19 cellular contexts compared by ENCODE assay signal in genomic region chr22:27756212-27756660, GRCh38.
"Had no signal": no experiment of that assay in that cellular context is flagged by ENCODE, and none has a peak within 500 bp of the region (broad histone marks: within the 10 kb centered on the region; RNA-seq: fewer than 3 reads in every experiment).

No MANE protein-coding gene starts in this region.

- H3K36me3 Mint-ChIP-seq: activated CD8-positive, alpha-beta memory T cell treated with anti-CD3 and anti-CD28 coated beads, Interleukin-2, amount 10 ng/mL, durations not matched to agents 7 days and 5 days; naive B cell had no signal

- ATAC-seq: activated CD8-positive, alpha-beta memory T cell treated with anti-CD3 and anti-CD28 coated beads, Interleukin-2, amount 10 ng/mL, durations not matched to agents 7 days and 5 days; activated CD8-positive, alpha-beta T cell treated with anti-CD3 and anti-CD28 coated beads for 36 hours; activated naive CD8-positive, alpha-beta T cell treated with anti-CD3 and anti-CD28 coated beads, Interleukin-2, amount 50 U/mL, for 24 hours; left lobe of liver; right cardiac atrium had no signal

- H3K27me3 Mint-ChIP-seq: activated CD8-positive, alpha-beta memory T cell treated with anti-CD3 and anti-CD28 coated beads, Interleukin-2, amount 10 ng/mL, durations not matched to agents 7 days and 5 days; activated CD8-positive, alpha-beta T cell treated with anti-CD3 and anti-CD28 coated beads for 36 hours; activated naive CD8-positive, alpha-beta T cell treated with anti-CD3 and anti-CD28 coated beads, Interleukin-2, amount 50 U/mL, for 24 hours; stimulated activated naive CD8-positive, alpha-beta T cell treated with anti-CD3 and anti-CD28 coated beads, Interleukin-15, Interleukin-2, amounts not matched to agents 100 ng/mL and 50 ng/mL, for 24 hours had no signal

- H3K36me3 ChIP-seq: brain microvascular endothelial cell, colonic mucosa, prostate gland, tibial nerve had no signal

- H3K27me3 ChIP-seq: brain microvascular endothelial cell, colonic mucosa, tibial nerve had no signal

- H3K4me1 Mint-ChIP-seq: activated CD8-positive, alpha-beta memory T cell treated with anti-CD3 and anti-CD28 coated beads, Interleukin-2, amount 10 ng/mL, durations not matched to agents 7 days and 5 days; activated naive CD8-positive, alpha-beta T cell treated with anti-CD3 and anti-CD28 coated beads, Interleukin-2, amount 50 U/mL, for 24 hours; central memory CD8-positive, alpha-beta T cell had no signal

- H3K27ac Mint-ChIP-seq: activated CD8-positive, alpha-beta memory T cell treated with anti-CD3 and anti-CD28 coated beads, Interleukin-2, amount 10 ng/mL, durations not matched to agents 7 days and 5 days; activated CD8-positive, alpha-beta T cell treated with anti-CD3 and anti-CD28 coated beads for 36 hours; activated naive CD8-positive, alpha-beta T cell treated with anti-CD3 and anti-CD28 coated beads, Interleukin-2, amount 50 U/mL, for 24 hours; naive B cell; stimulated activated naive CD8-positive, alpha-beta T cell treated with anti-CD3 and anti-CD28 coated beads, Interleukin-15, Interleukin-2, amounts not matched to agents 100 ng/mL and 50 ng/mL, for 24 hours had no signal

- H3K4me3 ChIP-seq: colonic mucosa, lung, prostate gland, tibial nerve had no signal

- H3K27ac ChIP-seq: brain microvascular endothelial cell, colonic mucosa had no signal

- DNase-seq: activated CD4-positive, alpha-beta T cell treated with anti-CD3 and anti-CD28 coated beads for 48 hours; activated CD8-positive, alpha-beta memory T cell treated with anti-CD3 and anti-CD28 coated beads, Interleukin-2, amount 10 ng/mL, durations not matched to agents 7 days and 5 days; activated CD8-positive, alpha-beta T cell treated with anti-CD3 and anti-CD28 coated beads for 36 hours; activated effector memory CD4-positive, alpha-beta T cell treated with anti-CD3 and anti-CD28 coated beads, Interleukin-2, amount 50 U/mL, for 16 hours; activated naive CD4-positive, alpha-beta T cell treated with anti-CD3 and anti-CD28 coated beads, Interleukin-2, amount 50 U/mL, for 16 hours; activated naive CD8-positive, alpha-beta T cell treated with anti-CD3 and anti-CD28 coated beads, Interleukin-2, amount 50 U/mL, for 24 hours; activated T-cell treated with anti-CD3 and anti-CD28 coated beads for 4 hours; brain microvascular endothelial cell; colonic mucosa; naive B cell; right cardiac atrium; stimulated activated CD4-positive, alpha-beta T cell treated with anti-CD3 and anti-CD28 coated beads, Interleukin-4, amount 100 ng/mL, for 4 hours; substantia nigra had no signal

- H3K9me3 Mint-ChIP-seq: activated CD8-positive, alpha-beta T cell treated with anti-CD3 and anti-CD28 coated beads for 36 hours; activated naive CD8-positive, alpha-beta T cell treated with anti-CD3 and anti-CD28 coated beads, Interleukin-2, amount 50 U/mL, for 24 hours; central memory CD8-positive, alpha-beta T cell; naive B cell; stimulated activated naive CD8-positive, alpha-beta T cell treated with anti-CD3 and anti-CD28 coated beads, Interleukin-15, Interleukin-2, amounts not matched to agents 100 ng/mL and 50 ng/mL, for 24 hours had no signal

- H3K4me3 Mint-ChIP-seq: activated CD8-positive, alpha-beta memory T cell treated with anti-CD3 and anti-CD28 coated beads, Interleukin-2, amount 10 ng/mL, durations not matched to agents 7 days and 5 days; activated CD8-positive, alpha-beta T cell treated with anti-CD3 and anti-CD28 coated beads for 36 hours; activated naive CD8-positive, alpha-beta T cell treated with anti-CD3 and anti-CD28 coated beads, Interleukin-2, amount 50 U/mL, for 24 hours; central memory CD8-positive, alpha-beta T cell; naive B cell; stimulated activated naive CD8-positive, alpha-beta T cell treated with anti-CD3 and anti-CD28 coated beads, Interleukin-15, Interleukin-2, amounts not matched to agents 100 ng/mL and 50 ng/mL, for 24 hours had no signal

- H3K4me1 ChIP-seq: colonic mucosa, prostate gland had no signal

- H3K9me3 ChIP-seq: colonic mucosa, prostate gland, tibial nerve had no signal
